In the genomic region with DNA sequence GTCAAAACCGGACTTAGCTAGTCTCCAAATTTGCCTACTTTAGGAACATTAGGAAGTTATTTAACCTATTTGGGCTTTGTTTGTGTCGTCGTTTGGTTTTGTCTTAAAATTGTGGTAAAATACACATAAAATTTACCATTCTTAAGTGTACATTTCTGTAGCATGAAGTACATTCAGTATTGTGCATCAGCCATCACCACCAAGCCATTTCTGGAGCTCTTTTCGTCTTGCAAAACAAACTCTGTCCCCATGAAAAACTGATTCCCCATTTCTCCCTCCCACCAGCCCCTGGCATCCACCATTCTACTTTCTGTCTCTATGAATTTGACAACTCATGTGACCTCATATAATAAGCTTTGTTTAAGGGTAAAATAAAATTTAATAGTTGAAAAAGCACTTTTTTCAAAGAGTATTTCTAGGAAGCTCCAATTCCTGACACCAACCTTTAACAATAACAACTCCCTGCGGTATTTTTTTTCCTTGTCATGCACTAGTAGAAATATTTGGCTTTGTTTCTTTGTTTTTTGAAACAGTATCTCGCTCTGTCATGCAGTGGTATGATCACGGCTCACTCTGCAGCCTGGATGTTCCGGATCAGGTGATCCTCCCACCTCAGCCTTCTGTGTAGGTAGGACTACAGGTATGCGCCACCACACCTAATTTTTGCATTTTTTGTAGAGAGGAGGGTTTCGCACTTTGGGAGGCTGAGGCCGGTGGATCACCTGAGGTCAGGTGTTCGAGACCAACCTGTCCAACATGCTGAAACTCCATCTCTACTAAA, we compare ENCODE assay signal across 8 cellular contexts. TPM values are rescaled to one million over a fixed set of nuclear protein-coding genes. Genes with fewer than 3 reads are reported as not detected.
A peak's percentile ranks its signal among the peaks of the same experiment; 100 is the strongest.
DNase-seq lines count a peak whose midpoint lies in the region; ATAC-seq and TF ChIP-seq lines count a peak whose summit lies in the region.

No MANE protein-coding gene starts in this region.

- no peak for TF ChIP-seq CTCF in astrocyte of the cerebellum (IDR thresholded peaks at IDR 0.05; ENCODE audit: low read depth, low read length, missing control alignments)
- no peak for TF ChIP-seq CTCF in left lung (IDR thresholded peaks at IDR 0.05)

- H3K27me3 Mint-ChIP-seq in activated T-cell treated with anti-CD3 and anti-CD28 coated beads, Interleukin-2, amount 50 U/mL, for 24 hours, result peaks cover 4% of the 10 kb centered on the region

- H3K4me1 ChIP-seq in left lung (peaks cover 29 to 69% of the 10 kb centered on the region in 2 donors), thymus (ENCODE audit: control insufficient read depth, insufficient read depth, low read length) (peaks cover 29% of the 10 kb centered on the region)

- no peaks in the 10 kb centered on the region for H3K9me3 Mint-ChIP-seq in activated T-cell treated with anti-CD3 and anti-CD28 coated beads, Interleukin-2, amount 50 U/mL, for 24 hours

- peaks cover 17% of the 10 kb centered on the region for H3K36me3 Mint-ChIP-seq in activated T-cell treated with anti-CD3 and anti-CD28 coated beads, Interleukin-2, amount 50 U/mL, for 24 hours (ENCODE audit: low read depth)

- peak overlapping the region; percentile 6 for H3K4me3 ChIP-seq in astrocyte of the cerebellum (ENCODE audit: low read depth, low read length)
- peak overlapping the region; percentile 18 to 83 for H3K4me3 ChIP-seq in left lung
- peak overlapping the region; percentile 51 for H3K4me3 ChIP-seq in thymus (ENCODE audit: low read length)

- in situ Hi-C loops in astrocyte of the cerebellum (cut with HindIII; ENCODE audit: low sequenced_read_pairs), result no loop called here

- H3K27ac ChIP-seq in left lung (peak overlapping the region; percentile 99), thymus (ENCODE audit: low read depth) (peak overlapping the region; percentile 88)

- WGBS in thymus, result 46% methylated on average over 12 of the region's 12 CpGs

- no peaks in the 10 kb centered on the region for H3K9me3 ChIP-seq in left lung
- no peaks in the 10 kb centered on the region for H3K9me3 ChIP-seq in thymus (ENCODE audit: control insufficient read depth)

- H3K4me3 Mint-ChIP-seq in activated T-cell treated with anti-CD3 and anti-CD28 coated beads, Interleukin-2, amount 50 U/mL, for 24 hours, result peak overlapping the region; percentile 100

- peak overlapping the region; percentile 99 for H3K27ac Mint-ChIP-seq in activated T-cell treated with anti-CD3 and anti-CD28 coated beads, Interleukin-2, amount 50 U/mL, for 24 hours

- H3K36me3 ChIP-seq in left lung (peaks cover 0 to 8% of the 10 kb centered on the region in 2 donors), thymus (ENCODE audit: control insufficient read depth, insufficient read depth) (peaks cover 10% of the 10 kb centered on the region)

- peaks cover 89% of the 10 kb centered on the region for H3K4me1 Mint-ChIP-seq in activated T-cell treated with anti-CD3 and anti-CD28 coated beads, Interleukin-2, amount 50 U/mL, for 24 hours (ENCODE audit: low read depth)

- no peaks in the 10 kb centered on the region for H3K27me3 ChIP-seq in left lung
- no peaks in the 10 kb centered on the region for H3K27me3 ChIP-seq in thymus (ENCODE audit: control insufficient read depth, insufficient read depth)

- no peak for ATAC-seq in left lung
- ATAC-seq in HG03439 (IDR thresholded peaks at IDR 0.05; ENCODE audit: unreplicated experiment), result no peak

- DNase-seq in activated T-cell treated with anti-CD3 and anti-CD28 coated beads, Interleukin-2, amount 50 U/mL, for 24 hours, result no peak
- no peak for DNase-seq in activated T-cell treated with anti-CD3 and anti-CD28 coated beads, Interleukin-2, amount 50 U/mL, for 1 hour
- DNase-seq in astrocyte of the cerebellum (ENCODE audit: low read depth) (no peak), left lung (no peak), MV-4-11 (lab: John Stamatoyannopoulos, UW) (no peak), NCI-H446 (lab: John Stamatoyannopoulos, UW) (no peak)

- intact Hi-C loops in left lung (cut with DNase I), result no loop called here

RNA-seq across cellular contexts. Expression of a gene that starts 3.6 kb away (rescaled TPM):
- 1,000 to 10,000 TPM in 1 of 2 donors, 100 to 1,000 TPM in 1; 933 to 1,095 TPM for total RNA-seq in left lung
- polyA plus RNA-seq in thymus, result 1,037 TPM

RNA-seq across cellular contexts. Expression of a gene that starts 54.4 kb away (rescaled TPM):
- total RNA-seq in left lung, result 10 to 100 TPM; 23.5 to 36.5 TPM
- 16.7 TPM for polyA plus RNA-seq in thymus
